ENCODE assay signal across 8 cellular contexts in the genomic region with DNA sequence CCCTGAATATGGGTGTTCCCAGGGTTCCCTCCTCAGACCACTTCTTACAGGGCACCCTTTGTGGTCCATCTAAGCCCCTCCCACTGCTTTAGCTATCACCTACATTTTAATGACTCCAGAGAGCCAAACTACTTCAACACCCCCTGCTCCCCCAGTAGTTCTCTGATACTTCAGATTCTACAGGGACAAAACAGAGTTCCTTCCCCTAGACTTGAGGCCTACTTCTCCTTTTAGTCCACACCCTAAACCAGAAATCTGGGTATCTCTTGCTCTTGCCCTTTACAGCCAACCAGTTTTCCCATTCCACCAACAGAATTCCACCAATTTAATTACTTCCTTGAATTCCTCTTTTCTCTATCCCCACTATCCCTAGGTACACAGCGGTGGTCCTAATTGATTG.
DNase-seq lines count a peak whose midpoint lies in the region; ATAC-seq and TF ChIP-seq lines count a peak whose summit lies in the region.

No MANE protein-coding gene starts in this region.

- H3K36me3 Mint-ChIP-seq in natural killer cell = no peaks in the 10 kb centered on the region

- H3K9me3 ChIP-seq in WERI-Rb-1 (ENCODE audit: severe bottlenecking) = no peaks in the 10 kb centered on the region

- ATAC-seq in natural killer cell = no peak
- no peak for ATAC-seq in GM21576 (IDR thresholded peaks at IDR 0.05; ENCODE audit: unreplicated experiment)
- no peak for ATAC-seq in GM21390 (IDR thresholded peaks at IDR 0.05; ENCODE audit: unreplicated experiment)

- intact Hi-C loops in natural killer cell (cut with micrococcal nuclease) = loop anchor here (5.0 to 10.0 kb wide), 5 partner anchors 112 to 678 kb away; partner anchors contain the start of genes CAB39L, KPNA3, SETDB2 and SPRYD7

- H3K27me3 ChIP-seq in HL-60 (ENCODE audit: insufficient read depth, poor library complexity, severe bottlenecking) (no peaks in the 10 kb centered on the region), WERI-Rb-1 (ENCODE audit: insufficient read depth, low read depth, severe bottlenecking) (no peaks in the 10 kb centered on the region)

- H3K27ac Mint-ChIP-seq in natural killer cell = peak overlapping the region; percentile 93 to 98

- no peaks in the 10 kb centered on the region for H3K27me3 Mint-ChIP-seq in natural killer cell (ENCODE audit: low read depth in 2 of 2)

- H3K27ac ChIP-seq in HL-60 (replicated peaks) = peak overlapping the region; percentile 99; the same call in 1 of the 2 replicates
- peak overlapping the region; percentile 99 for H3K27ac ChIP-seq in WERI-Rb-1

- peaks cover 38 to 39% of the 10 kb centered on the region in 2 donors for H3K4me1 Mint-ChIP-seq in natural killer cell

- peaks cover 5% of the 10 kb centered on the region for H3K36me3 ChIP-seq in WERI-Rb-1

- DNase-seq in CD1c-positive myeloid dendritic cell (ENCODE audit: extremely low spot score) = peak; percentile 66
- DNase-seq in HL-60 (ENCODE audit: low read depth in 1 of 2, low spot score in 1 of 2) = peak in 1 of 2 experiments; percentile 52
- no peak for DNase-seq in WERI-Rb-1
- DNase-seq in natural killer cell = no peak
- DNase-seq in NK-92 (lab: John Stamatoyannopoulos, UW; ENCODE audit: unreplicated experiment) = no peak
- no peak for DNase-seq in hippocampal formation (lab: John Stamatoyannopoulos, UW)

- H3K9me3 Mint-ChIP-seq in natural killer cell = no peaks in the 10 kb centered on the region

- TF ChIP-seq CTCF in HL-60 (IDR thresholded peaks at IDR 0.05; ENCODE audit: insufficient read depth, low read length) = no peak
- TF ChIP-seq CTCF in WERI-Rb-1 (IDR thresholded peaks at IDR 0.05; ENCODE audit: low read depth, low read length) = no peak
- no peak for TF ChIP-seq CTCF in natural killer cell (IDR thresholded peaks at IDR 0.05)

- peak overlapping the region; percentile 29 for H3K4me3 Mint-ChIP-seq in natural killer cell

- H3K4me3 ChIP-seq in HL-60 (replicated peaks; ENCODE audit: insufficient read depth, low read length) (peak overlapping the region; percentile 76), WERI-Rb-1 (ENCODE audit: low read depth, low read length) (no peak overlapping the region)
